ENCODE assay signal across 8 cellular contexts in genomic region chr16:14003119-14003570, GRCh38.
DNase-seq lines count a peak whose midpoint lies in the region; ATAC-seq and TF ChIP-seq lines count a peak whose summit lies in the region.

No MANE protein-coding gene starts in this region.

- H3K36me3 ChIP-seq in mesenchymal stem cell (ENCODE audit: control insufficient read depth in 1 of 2, insufficient read depth in 2 of 2, low read depth in 1 of 2, low read length in 2 of 2), result no peaks in the 10 kb centered on the region
- no peaks in the 10 kb centered on the region for H3K36me3 ChIP-seq in upper lobe of right lung

- intact Hi-C loops in upper lobe of right lung (cut with DNase I), result no loop called here

- ATAC-seq in upper lobe of right lung, result peak; percentile 93
- no peak for ATAC-seq in HG02678 (IDR thresholded peaks at IDR 0.05; ENCODE audit: unreplicated experiment)
- no peak for ATAC-seq in GM21526 (IDR thresholded peaks at IDR 0.05; ENCODE audit: low FRiP score, unreplicated experiment)

- peak overlapping the region in 1 of 2 experiments; percentile 30 for H3K18ac ChIP-seq in mesenchymal stem cell (ENCODE audit: low read depth in 1 of 2, low read length in 2 of 2)

- H3K14ac ChIP-seq in mesenchymal stem cell (ENCODE audit: low read length in 2 of 2), result no peak overlapping the region

- H3K9ac ChIP-seq in mesenchymal stem cell (ENCODE audit: low read length), result peak overlapping the region; percentile 56

- H4K91ac ChIP-seq in mesenchymal stem cell (ENCODE audit: low read length), result no peak overlapping the region

- 13% methylated on average over 14 of the region's 14 CpGs for WGBS in mesenchymal stem cell

- H3K9me3 ChIP-seq in mesenchymal stem cell (ENCODE audit: control insufficient read depth, low read length), result no peaks in the 10 kb centered on the region
- no peaks in the 10 kb centered on the region for H3K9me3 ChIP-seq in upper lobe of right lung

- peak overlapping the region; percentile 30 for H3K4me2 ChIP-seq in mesenchymal stem cell (ENCODE audit: low read length, poor library complexity, severe bottlenecking)

- H3K27ac ChIP-seq in mesenchymal stem cell (ENCODE audit: low read length, poor library complexity, severe bottlenecking) (no peak overlapping the region), upper lobe of right lung (no peak overlapping the region)

- no peak overlapping the region for H2AFZ ChIP-seq in mesenchymal stem cell (ENCODE audit: low read depth, low read length)

- DNase-seq in GM10266 (ENCODE audit: extremely low spot score) (peak; percentile 23), epidermal melanocyte (ENCODE audit: insufficient read length, low spot score) (peak; percentile 52), mesenchymal stem cell (peak; percentile 74), upper lobe of right lung (peak; percentile 88)
- no peak for DNase-seq in central memory CD4-positive, alpha-beta T cell

- peaks cover 0 to 3% of the 10 kb centered on the region in 2 experiments for H3K27me3 ChIP-seq in mesenchymal stem cell (ENCODE audit: control insufficient read depth in 1 of 2, insufficient read depth in 1 of 2, low read length in 2 of 2)
- no peaks in the 10 kb centered on the region for H3K27me3 ChIP-seq in upper lobe of right lung

- H2BK120ac ChIP-seq in mesenchymal stem cell (ENCODE audit: low read depth, low read length), result no peak overlapping the region

- H3K23ac ChIP-seq in mesenchymal stem cell (ENCODE audit: low read length in 2 of 2), result no peak overlapping the region

- no peak overlapping the region for H2BK15ac ChIP-seq in mesenchymal stem cell (ENCODE audit: low read depth, poor library complexity, severe bottlenecking)

- peak overlapping the region; percentile 52 for H4K8ac ChIP-seq in mesenchymal stem cell (ENCODE audit: low read length)

- no peaks in the 10 kb centered on the region for H3K79me1 ChIP-seq in mesenchymal stem cell (replicated peaks; ENCODE audit: low read length, poor library complexity, severe bottlenecking)

- H2BK5ac ChIP-seq in mesenchymal stem cell (ENCODE audit: low read depth, low read length, poor library complexity, severe bottlenecking), result no peak overlapping the region

- H3K4me3 ChIP-seq in mesenchymal stem cell (ENCODE audit: insufficient read depth in 1 of 2, low read depth in 1 of 2, low read length in 2 of 2) (peak overlapping the region in 1 of 2 experiments; percentile 65), upper lobe of right lung (peak overlapping the region; percentile 32)

- no peak overlapping the region for H3K4ac ChIP-seq in mesenchymal stem cell (ENCODE audit: low read depth in 1 of 2, low read length in 2 of 2)

- TF ChIP-seq CTCF in GM10266 (IDR thresholded peaks at IDR 0.05; ENCODE audit: control insufficient read depth, insufficient read depth, low read depth, missing control alignments), result no peak
- TF ChIP-seq CTCF in upper lobe of right lung (IDR thresholded peaks at IDR 0.05), result peak; percentile 19

- H3K4me1 ChIP-seq in mesenchymal stem cell (ENCODE audit: control insufficient read depth, insufficient read depth, low read depth, low read length) (peaks cover 11% of the 10 kb centered on the region), upper lobe of right lung (peaks cover 27% of the 10 kb centered on the region)

- H2AK5ac ChIP-seq in mesenchymal stem cell (ENCODE audit: low read length, severe bottlenecking), result no peak overlapping the region

- H2BK12ac ChIP-seq in mesenchymal stem cell (ENCODE audit: low read length in 2 of 2), result no peak overlapping the region

TF ChIP-seq in PFSK-1, 5 proteins besides CTCF, POLR2A, EP300 and RAD21:
- TF ChIP-seq TAF1 (IDR thresholded peaks at IDR 0.05; ENCODE audit: borderline replicate concordance, insufficient read depth, low read length) (no peak), POLR2AphosphoS5 (IDR thresholded peaks at IDR 0.05; ENCODE audit: low read depth, low read length) (no peak), REST (IDR thresholded peaks at IDR 0.05; ENCODE audit: insufficient read depth in 1 of 2, low read depth in 2 of 2, low read length in 2 of 2) (no peak), FOXP2 (optimal IDR thresholded peaks at IDR 0.05; ENCODE audit: borderline replicate concordance, extremely low read depth, extremely low read length, insufficient read depth) (peak; percentile 67), SIN3A (IDR thresholded peaks at IDR 0.05; ENCODE audit: borderline replicate concordance, insufficient read depth, low read length) (no peak; the same call in 1 of the 2 replicates)
TF ChIP-seq in PFSK-1: peak in this region for 1.
